ENCODE assay signal across 8 cellular contexts in the genomic region with DNA sequence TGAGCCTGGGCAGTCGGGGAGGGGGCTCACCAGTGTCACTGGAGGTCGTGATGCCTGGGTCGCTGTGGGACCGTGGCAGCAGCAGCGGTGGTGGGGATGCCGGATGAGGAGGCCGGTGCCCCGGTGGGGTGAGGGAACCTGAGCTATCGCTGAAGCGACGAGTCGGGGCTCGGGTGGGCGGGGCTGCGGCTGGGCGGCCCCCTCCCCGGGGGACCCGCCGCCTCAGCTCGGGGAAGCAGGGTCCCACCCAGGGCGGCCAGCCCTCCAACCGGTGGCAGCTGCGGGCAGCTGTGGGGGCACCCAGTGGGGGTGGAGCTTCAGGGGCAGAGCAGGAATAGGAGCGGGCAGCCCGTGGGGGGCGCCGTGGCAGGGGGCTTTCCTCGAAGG. TPM values are rescaled to one million over a fixed set of nuclear protein-coding genes. Genes with fewer than 3 reads are reported as not detected.
DNase-seq lines count a peak whose midpoint lies in the region; ATAC-seq and TF ChIP-seq lines count a peak whose summit lies in the region.

No MANE protein-coding gene starts in this region.

- no peaks in the 10 kb centered on the region for H3K27me3 Mint-ChIP-seq in mesothelial cell of epicardium (ENCODE audit: low read depth)

- peaks cover 26% of the 10 kb centered on the region for H3K4me1 Mint-ChIP-seq in mesothelial cell of epicardium

- peaks cover 34% of the 10 kb centered on the region for H3K4me1 ChIP-seq in DOHH2 (ENCODE audit: control insufficient read depth, low read length)

- no peaks in the 10 kb centered on the region for H3K9me3 Mint-ChIP-seq in mesothelial cell of epicardium

- no peak for TF ChIP-seq CTCF in DOHH2 (IDR thresholded peaks at IDR 0.05; ENCODE audit: low read depth, low read length, poor library complexity, severe bottlenecking)
- no peak for TF ChIP-seq CTCF in VCaP (conservative IDR thresholded peaks at IDR 0.05)
- no peak for TF ChIP-seq CTCF in mesothelial cell of epicardium (IDR thresholded peaks at IDR 0.05; ENCODE audit: unreplicated experiment)

- no peak overlapping the region for H3K27ac ChIP-seq in DOHH2 (ENCODE audit: low read depth, low read length)
- peak overlapping the region; percentile 10; the same call in 1 of the 2 replicates for H3K27ac ChIP-seq in VCaP

- no peaks in the 10 kb centered on the region for H3K27me3 ChIP-seq in DOHH2 (ENCODE audit: control insufficient read depth, low read length)

- ATAC-seq in GM21825 (IDR thresholded peaks at IDR 0.05; ENCODE audit: unreplicated experiment), result peak; percentile 16

- peak overlapping the region; percentile 71 for H3K4me3 ChIP-seq in DOHH2 (ENCODE audit: low read length)

- peaks cover 13% of the 10 kb centered on the region for H3K79me2 ChIP-seq in DOHH2 (ENCODE audit: control insufficient read depth, low read length)

- no peaks in the 10 kb centered on the region for H4K20me1 ChIP-seq in DOHH2 (ENCODE audit: control insufficient read depth, insufficient read depth, low read depth, low read length)

- peaks cover 13% of the 10 kb centered on the region; the same call in 1 of the 2 replicates for H3K36me3 ChIP-seq in DOHH2 (ENCODE audit: control insufficient read depth, low read length)

- peaks cover 6% of the 10 kb centered on the region for H3K36me3 Mint-ChIP-seq in mesothelial cell of epicardium

- H3K4me2 ChIP-seq in DOHH2 (ENCODE audit: low read length), result peak overlapping the region; percentile 64

- H3K27ac Mint-ChIP-seq in mesothelial cell of epicardium, result no peak overlapping the region

- H3K9me2 ChIP-seq in DOHH2 (replicated peaks; ENCODE audit: control insufficient read depth, low read length), result no peaks in the 10 kb centered on the region

- H3F3A ChIP-seq in DOHH2 (ENCODE audit: control insufficient read depth, insufficient read depth), result peaks cover 6% of the 10 kb centered on the region; the same call in 1 of the 2 replicates

- no peaks in the 10 kb centered on the region for H3K9me3 ChIP-seq in DOHH2 (ENCODE audit: control insufficient read depth, insufficient read depth, low read length)

- DNase-seq in mesothelial cell of epicardium (ENCODE audit: low spot score in 2 of 2, unreplicated experiment in 2 of 2) (no peak), ecto neural progenitor cell (ENCODE audit: low spot score) (no peak), NCI-H146 treated with DMSO at 0.1 percent for 48 hours (lab: John Stamatoyannopoulos, UW; ENCODE audit: unreplicated experiment) (no peak), NCI-H2081 treated with DMSO at 0.1 percent for 48 hours (lab: John Stamatoyannopoulos, UW) (no peak), NCI-H510A (lab: John Stamatoyannopoulos, UW) (no peak)

- H3K4me3 Mint-ChIP-seq in mesothelial cell of epicardium, result peak overlapping the region; percentile 39

RNA-seq across cellular contexts. Expression of gene ENTREP3, which starts 5.0 kb away (rescaled TPM):
- total RNA-seq in mesothelial cell of epicardium, result 51.9 to 56.1 TPM (median 56.0 TPM) in 3 replicates

RNA-seq across cellular contexts. Expression of gene SCAMP3, which starts 11.9 kb away (rescaled TPM):
- total RNA-seq in mesothelial cell of epicardium, result 46.8 to 50.5 TPM (median 49.8 TPM) in 3 replicates

RNA-seq across cellular contexts. Expression of gene CLK2, which starts 23.1 kb away (rescaled TPM):
- total RNA-seq in mesothelial cell of epicardium, result 104 to 108 TPM (median 105 TPM) in 3 replicates

RNA-seq across cellular contexts. Expression of gene HCN3, which starts 27.0 kb away (rescaled TPM):
- total RNA-seq in mesothelial cell of epicardium, result 12.9 to 13.6 TPM (median 13.1 TPM) in 3 replicates

RNA-seq across cellular contexts. Expression of gene MTX1, which starts 41.7 kb away (rescaled TPM):
- 33.9 to 35.7 TPM (median 33.9 TPM) in 3 replicates for total RNA-seq in mesothelial cell of epicardium
